Comparison of ENCODE assay signal across 7 cellular contexts in the genomic region with DNA sequence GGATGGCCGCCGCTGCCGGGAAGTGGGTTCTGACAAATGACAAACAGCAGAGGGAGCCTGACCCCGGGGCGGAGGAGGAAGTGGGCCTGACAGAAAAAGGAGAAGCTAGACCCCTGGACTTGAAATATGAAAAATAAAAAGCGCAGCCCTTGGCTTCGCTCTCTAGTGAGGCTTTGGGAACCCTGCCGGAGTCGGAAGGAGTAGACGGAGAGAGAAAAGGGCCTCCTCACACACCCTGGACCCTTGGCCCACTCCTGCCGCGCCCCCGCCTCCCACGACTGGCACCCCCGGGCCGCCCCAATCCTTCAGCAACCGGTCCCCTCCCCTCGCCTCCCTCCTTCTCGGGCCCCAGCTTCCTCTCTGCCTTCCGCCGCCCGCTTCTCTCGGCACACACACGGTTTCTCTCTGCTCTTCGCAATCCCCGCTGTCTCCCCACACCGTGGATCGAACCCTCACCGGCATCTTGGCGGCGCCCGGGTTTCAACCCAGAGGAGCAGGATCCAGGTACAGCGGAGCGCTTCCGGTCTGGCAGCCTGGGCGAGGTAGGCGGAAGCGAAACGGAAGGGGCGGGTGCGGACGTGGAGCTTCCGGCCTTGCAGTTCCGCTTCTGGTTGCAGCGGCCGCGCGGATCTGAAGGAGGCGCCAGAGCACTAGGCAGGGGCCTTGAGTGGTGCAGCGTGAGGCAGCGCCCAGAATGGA. TPM values are rescaled to one million over a fixed set of nuclear protein-coding genes. Genes with fewer than 3 reads are reported as not detected.
A peak's percentile ranks its signal among the peaks of the same experiment; 100 is the strongest.
DNase-seq lines count a peak whose midpoint lies in the region; ATAC-seq and TF ChIP-seq lines count a peak whose summit lies in the region.

Gene ARPC3, minus strand, starts transcription at position 539 of the 699 bp plus-strand sequence. Its CDS starts 77 bp downstream, at position 462.

- H3K4me2 ChIP-seq in hepatocyte = peak within 1 kb of the TSS; percentile 89

- H3K9me2 ChIP-seq in hepatocyte (replicated peaks; ENCODE audit: insufficient read depth) = no peaks in the 10 kb centered on the region

- H3K27me3 ChIP-seq in hepatocyte = no peaks in the 10 kb centered on the region

- ATAC-seq in GM18508 (IDR thresholded peaks at IDR 0.05; ENCODE audit: insufficient read depth, unreplicated experiment) = peak; percentile 62
- ATAC-seq in HG03025 (IDR thresholded peaks at IDR 0.05; ENCODE audit: low FRiP score, unreplicated experiment) = peak; percentile 81

- no peaks in the 10 kb centered on the region for H3K4me1 ChIP-seq in hepatocyte (ENCODE audit: insufficient read depth)

- WGBS in hepatocyte (ENCODE audit: low lambda C conversion rate, missing lambda C conversion rate) = under 1% methylated on average over 41 of the region's 51 CpGs

- H3K79me2 ChIP-seq in hepatocyte = peaks cover 47% of the 10 kb centered on the region

- H4K20me1 ChIP-seq in hepatocyte (ENCODE audit: insufficient read depth, poor library complexity, severe bottlenecking) = peaks cover 3% of the 10 kb centered on the region

- H3K36me3 ChIP-seq in hepatocyte (replicated peaks; ENCODE audit: insufficient read depth, low read depth) = no peaks in the 10 kb centered on the region

- peak; percentile 90 for TF ChIP-seq CTCF in hepatocyte (IDR thresholded peaks at IDR 0.05; ENCODE audit: poor library complexity)

- peak within 1 kb of the TSS; percentile 97 for H3K27ac ChIP-seq in hepatocyte

- H3K9me3 ChIP-seq in hepatocyte (ENCODE audit: low read depth) = no peaks in the 10 kb centered on the region

- H2AFZ ChIP-seq in hepatocyte = peak within 1 kb of the TSS; percentile 85

- DNase-seq in NCI-H2029 treated with DMSO at 0.1 percent for 48 hours (lab: John Stamatoyannopoulos, UW) (peak; percentile 81), T-helper 9 cell (peak; percentile 90), astrocyte of the hippocampus (ENCODE audit: low read depth, low spot score) (peak; percentile 97), hepatocyte (ENCODE audit: low spot score) (peak; percentile 98), retina (peak; percentile 97)

- H3K4me3 ChIP-seq in hepatocyte = peak within 1 kb of the TSS; percentile 84

RNA-seq across cellular contexts. Expression of gene ARPC3, which starts in this region (rescaled TPM):
- 419 and 585 TPM in 2 replicates for total RNA-seq in hepatocyte
- 434 and 442 TPM in 2 replicates for polyA plus RNA-seq in hepatocyte

Comparison
In these comparisons a context has a peak if more than half of its experiments do, and no peak if none do; other contexts are left out.
1. Peak in every context shown above with its lines: DNase-seq, ATAC-seq, H3K4me3 ChIP-seq and H3K27ac ChIP-seq.